In the genomic region with DNA sequence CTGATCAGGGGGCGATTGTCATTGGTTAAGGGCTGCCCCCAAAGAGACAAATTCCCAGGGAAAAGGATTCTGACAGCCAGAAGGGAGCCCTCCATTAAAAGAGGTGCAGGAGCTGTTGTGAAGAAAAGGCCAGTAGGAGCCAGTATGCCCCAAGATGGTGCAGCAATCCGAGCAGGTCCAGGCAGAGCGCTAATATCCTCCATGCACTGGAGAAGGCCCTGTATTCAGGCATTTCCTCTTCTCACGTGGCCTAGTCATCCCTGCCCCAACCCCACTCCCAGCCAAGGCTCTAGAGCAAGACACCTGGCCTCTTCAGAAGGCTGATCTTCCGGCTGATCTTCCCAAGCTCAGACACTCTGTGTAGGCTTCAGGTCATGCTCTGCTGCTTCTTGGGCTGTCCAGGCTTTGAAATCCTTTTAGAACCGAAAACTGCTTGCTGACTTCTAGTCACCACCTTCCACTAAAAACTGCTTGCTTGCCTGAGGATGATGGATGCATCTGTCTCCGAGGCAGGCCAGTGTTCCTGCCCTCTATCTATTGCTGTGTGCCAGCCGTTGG, we compare ENCODE assay signal across 1 cellular context.
TF ChIP-seq lines count a peak whose summit lies in the region.

No MANE protein-coding gene starts in this region.

TF ChIP-seq in HCT116, 20 proteins besides CTCF, POLR2A, EP300 and RAD21 (continued from another document):
- TF ChIP-seq CEBPB (IDR thresholded peaks at IDR 0.05; ENCODE audit: low read depth) = no peak
- TF ChIP-seq SIN3A (IDR thresholded peaks at IDR 0.05; ENCODE audit: low read depth) = no peak
TF ChIP-seq in HCT116: peak in this region for 0.
